ENCODE assay signal across 8 cellular contexts in genomic region chr17:1398900-1399299, GRCh38. TPM values are rescaled to one million over a fixed set of nuclear protein-coding genes. Genes with fewer than 3 reads are reported as not detected.
DNase-seq lines count a peak whose midpoint lies in the region; ATAC-seq and TF ChIP-seq lines count a peak whose summit lies in the region.

No MANE protein-coding gene starts in this region.

- no peaks in the 10 kb centered on the region for H3K9me3 ChIP-seq in subcutaneous abdominal adipose tissue (ENCODE audit: control insufficient read depth in 5 of 5, low read length in 5 of 5)

- in situ Hi-C loops in astrocyte of the cerebellum (cut with HindIII; ENCODE audit: low sequenced_read_pairs), result no loop called here

- H3K36me3 ChIP-seq in subcutaneous abdominal adipose tissue (ENCODE audit: control insufficient read depth in 5 of 5, insufficient read depth in 5 of 5, low read length in 5 of 5), result peaks cover 0 to 9% (median 0%) of the 10 kb centered on the region in 5 donors

- no peak for ATAC-seq in GM21381 (IDR thresholded peaks at IDR 0.05; ENCODE audit: unreplicated experiment)

- peak overlapping the region; percentile 93 to 98 (median 94) for H3K9ac ChIP-seq in subcutaneous abdominal adipose tissue (ENCODE audit: low read length in 5 of 5)

- H3K27me3 ChIP-seq in subcutaneous abdominal adipose tissue (ENCODE audit: control insufficient read depth in 5 of 5, insufficient read depth in 4 of 5, low read length in 5 of 5), result no peaks in the 10 kb centered on the region

- peaks cover 5 to 51% (median 32%) of the 10 kb centered on the region in 5 donors for H3K4me1 ChIP-seq in subcutaneous abdominal adipose tissue (ENCODE audit: control insufficient read depth in 5 of 5, insufficient read depth in 5 of 5, low read length in 5 of 5)

- peak overlapping the region; percentile 96 for H3K4me3 ChIP-seq in astrocyte of the cerebellum (ENCODE audit: low read depth, low read length)
- peak overlapping the region; percentile 96 to 99 (median 98) for H3K4me3 ChIP-seq in subcutaneous abdominal adipose tissue (ENCODE audit: low read depth in 1 of 5, low read length in 5 of 5)

- H3K27ac ChIP-seq in subcutaneous abdominal adipose tissue (ENCODE audit: low read depth, low read length), result peak overlapping the region; percentile 92

- DNase-seq in COLO668 (lab: John Stamatoyannopoulos, UW; ENCODE audit: unreplicated experiment) (peak; percentile 9), LHCN-M2 (ENCODE audit: low read depth) (peak; percentile 26), astrocyte of the cerebellum (ENCODE audit: low read depth) (no peak), kidney tubule cell (ENCODE audit: low spot score) (peak; percentile 64), NCI-H446 (lab: John Stamatoyannopoulos, UW) (no peak), GDM1 (lab: John Stamatoyannopoulos, UW) (no peak)

- no peak for TF ChIP-seq CTCF in astrocyte of the cerebellum (IDR thresholded peaks at IDR 0.05; ENCODE audit: low read depth, low read length, missing control alignments)

RNA-seq across cellular contexts. Expression of gene YWHAE, which starts 1.1 kb away (rescaled TPM):
- 605 and 722 TPM in 2 replicates for total RNA-seq in LHCN-M2 (2014; rRNA removed)
- 1,151 TPM for polyA plus RNA-seq in LHCN-M2 (2012)

RNA-seq across cellular contexts. Expression of gene CRK, which starts 57.1 kb away (rescaled TPM):
- 82.8 and 86.6 TPM in 2 replicates for total RNA-seq in LHCN-M2 (2014; rRNA removed)
- polyA plus RNA-seq in LHCN-M2 (2012), result 33.1 TPM

Comparison
In these comparisons a context has a peak if more than half of its experiments do, and no peak if none do; other contexts are left out.
1. DNase-seq: peak in COLO668 (single experiment), LHCN-M2 (single experiment) and kidney tubule cell (single experiment); none in astrocyte of the cerebellum (single experiment), NCI-H446 (0 of 2) and GDM1 (single experiment).